1 cellular context compared by ENCODE assay signal in genomic region chr4:124913237-124913636, GRCh38.
TF ChIP-seq lines count a peak whose summit lies in the region.

No MANE protein-coding gene starts in this region.

TF ChIP-seq in IMR-90, 13 proteins besides CTCF, POLR2A, EP300 and RAD21 (continued from another document):
- TF ChIP-seq SMC3 (IDR thresholded peaks at IDR 0.05; ENCODE audit: low read depth, low read length) (no peak), CHD1 (IDR thresholded peaks at IDR 0.05; ENCODE audit: low read depth, low read length) (no peak), NFE2L2 (IDR thresholded peaks at IDR 0.05; ENCODE audit: low read depth, low read length) (no peak), MAZ (IDR thresholded peaks at IDR 0.05; ENCODE audit: borderline replicate concordance, low read depth, low read length) (no peak), ELK1 (IDR thresholded peaks at IDR 0.05; ENCODE audit: borderline replicate concordance, low read depth, low read length) (no peak), BHLHE40 (IDR thresholded peaks at IDR 0.05; ENCODE audit: low read depth, low read length) (no peak)
